Comparison of ENCODE assay signal across 8 cellular contexts in the genomic region with DNA sequence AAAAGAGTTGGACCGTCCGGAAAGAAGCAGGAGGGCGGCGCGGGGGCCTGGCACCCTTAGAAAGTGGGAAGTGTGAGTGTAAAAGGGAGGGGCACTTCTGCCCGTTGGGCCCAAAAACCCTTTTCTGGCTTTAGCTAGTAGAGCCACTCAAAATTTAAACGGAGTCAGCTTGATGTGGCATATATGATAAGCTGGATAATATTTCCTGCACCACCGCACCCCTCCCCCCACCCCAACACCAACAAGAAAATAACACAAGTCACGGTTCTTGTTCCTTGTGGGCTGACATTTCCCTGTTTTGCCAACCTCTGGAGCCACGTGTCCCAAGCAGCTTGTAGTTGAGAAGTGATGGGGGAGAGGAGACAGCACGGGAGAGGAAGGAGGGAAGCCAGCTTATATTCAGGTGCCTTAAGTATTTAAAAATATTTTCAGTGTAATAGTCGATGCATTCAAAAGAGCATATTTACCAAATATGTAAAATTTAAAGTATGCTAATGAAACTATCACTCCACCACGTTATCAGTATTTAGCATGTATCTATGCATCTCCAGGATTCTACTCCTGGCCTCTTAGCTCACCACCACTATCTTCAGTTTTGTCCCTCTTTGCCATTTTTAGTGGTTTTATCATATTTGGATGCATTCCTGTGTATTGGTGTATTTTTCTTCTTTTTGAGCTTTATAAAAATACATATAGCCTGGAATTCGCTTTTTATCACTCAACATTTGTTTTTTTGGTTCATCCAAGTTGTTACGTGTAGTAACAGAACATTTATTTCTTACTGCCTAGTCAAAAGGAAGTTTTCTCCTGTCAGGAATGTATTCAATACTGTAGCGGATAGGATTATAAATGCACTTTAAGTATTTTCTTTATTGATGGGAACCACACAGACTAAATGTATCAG. TPM values are rescaled to one million over a fixed set of nuclear protein-coding genes. Genes with fewer than 3 reads are reported as not detected.
DNase-seq lines count a peak whose midpoint lies in the region; ATAC-seq and TF ChIP-seq lines count a peak whose summit lies in the region.

No MANE protein-coding gene starts in this region.

- peaks cover 6% of the 10 kb centered on the region for H3K79me2 ChIP-seq in neural cell (replicated peaks; ENCODE audit: insufficient read depth, low read length)

- TF ChIP-seq EP300 in neural cell (conservative IDR thresholded peaks at IDR 0.05; ENCODE audit: poor library complexity, severe bottlenecking), result no peak

- H3K4me2 ChIP-seq in neural cell (ENCODE audit: low read length), result peak overlapping the region; percentile 59

- peak; percentile 37 for DNase-seq in stimulated activated CD4-positive, alpha-beta T cell treated with anti-CD3 and anti-CD28 coated beads, Interleukin-15, amount 100 ng/mL, for 24 hours
- no peak for DNase-seq in stimulated activated CD4-positive, alpha-beta T cell treated with anti-CD3 and anti-CD28 coated beads, Interleukin-4, amount 100 ng/mL, for 24 hours
- DNase-seq in NCI-H2081 (lab: John Stamatoyannopoulos, UW) (peak; percentile 47 to 77), fibroblast of the conjunctiva (ENCODE audit: low read depth) (peak; percentile 55), GM20000 (ENCODE audit: low spot score) (no peak)

- peak overlapping the region; percentile 94 for H3K4me3 ChIP-seq in neural cell (ENCODE audit: low read length)

- peak overlapping the region; percentile 97 for H3K27ac ChIP-seq in VCaP
- H3K27ac ChIP-seq in neural cell (ENCODE audit: low read length), result peak overlapping the region; percentile 61

- no peaks in the 10 kb centered on the region for H3K27me3 ChIP-seq in neural cell (ENCODE audit: insufficient read depth, low read depth, low read length)

- TF ChIP-seq CTCF in VCaP (conservative IDR thresholded peaks at IDR 0.05) (no peak), neural cell (IDR thresholded peaks at IDR 0.05; ENCODE audit: poor library complexity, severe bottlenecking) (no peak), GM20000 (IDR thresholded peaks at IDR 0.05; ENCODE audit: extremely low read depth, missing control alignments) (no peak)

- no peaks in the 10 kb centered on the region for H3K9me3 ChIP-seq in neural cell (ENCODE audit: low read length)

- ATAC-seq in HG02623 (IDR thresholded peaks at IDR 0.05; ENCODE audit: unreplicated experiment), result peak; percentile 10

- no peaks in the 10 kb centered on the region for H3K36me3 ChIP-seq in neural cell (ENCODE audit: insufficient read depth, low read length)

- peak overlapping the region; percentile 41 for H2AFZ ChIP-seq in neural cell (ENCODE audit: low read depth, low read length)

- peak overlapping the region; percentile 94 for H3K9ac ChIP-seq in neural cell (ENCODE audit: low read length)

- no peaks in the 10 kb centered on the region for H4K20me1 ChIP-seq in neural cell (ENCODE audit: insufficient read depth)

- no peaks in the 10 kb centered on the region for H3K9me2 ChIP-seq in neural cell (ENCODE audit: insufficient read depth, low read length)

- no peak for TF ChIP-seq RAD21 in neural cell (conservative IDR thresholded peaks at IDR 0.05)

- H3F3A ChIP-seq in neural cell (ENCODE audit: insufficient read depth, low read length, poor library complexity, severe bottlenecking), result no peaks in the 10 kb centered on the region

TF ChIP-seq in neural cell, 6 proteins besides CTCF, POLR2A, EP300 and RAD21:
- TF ChIP-seq MXI1 (conservative IDR thresholded peaks at IDR 0.05; ENCODE audit: poor library complexity, severe bottlenecking) (peak; percentile 65), POLR2AphosphoS5 (IDR thresholded peaks at IDR 0.05) (peak; percentile 22)
- TF ChIP-seq, protein P1, sequence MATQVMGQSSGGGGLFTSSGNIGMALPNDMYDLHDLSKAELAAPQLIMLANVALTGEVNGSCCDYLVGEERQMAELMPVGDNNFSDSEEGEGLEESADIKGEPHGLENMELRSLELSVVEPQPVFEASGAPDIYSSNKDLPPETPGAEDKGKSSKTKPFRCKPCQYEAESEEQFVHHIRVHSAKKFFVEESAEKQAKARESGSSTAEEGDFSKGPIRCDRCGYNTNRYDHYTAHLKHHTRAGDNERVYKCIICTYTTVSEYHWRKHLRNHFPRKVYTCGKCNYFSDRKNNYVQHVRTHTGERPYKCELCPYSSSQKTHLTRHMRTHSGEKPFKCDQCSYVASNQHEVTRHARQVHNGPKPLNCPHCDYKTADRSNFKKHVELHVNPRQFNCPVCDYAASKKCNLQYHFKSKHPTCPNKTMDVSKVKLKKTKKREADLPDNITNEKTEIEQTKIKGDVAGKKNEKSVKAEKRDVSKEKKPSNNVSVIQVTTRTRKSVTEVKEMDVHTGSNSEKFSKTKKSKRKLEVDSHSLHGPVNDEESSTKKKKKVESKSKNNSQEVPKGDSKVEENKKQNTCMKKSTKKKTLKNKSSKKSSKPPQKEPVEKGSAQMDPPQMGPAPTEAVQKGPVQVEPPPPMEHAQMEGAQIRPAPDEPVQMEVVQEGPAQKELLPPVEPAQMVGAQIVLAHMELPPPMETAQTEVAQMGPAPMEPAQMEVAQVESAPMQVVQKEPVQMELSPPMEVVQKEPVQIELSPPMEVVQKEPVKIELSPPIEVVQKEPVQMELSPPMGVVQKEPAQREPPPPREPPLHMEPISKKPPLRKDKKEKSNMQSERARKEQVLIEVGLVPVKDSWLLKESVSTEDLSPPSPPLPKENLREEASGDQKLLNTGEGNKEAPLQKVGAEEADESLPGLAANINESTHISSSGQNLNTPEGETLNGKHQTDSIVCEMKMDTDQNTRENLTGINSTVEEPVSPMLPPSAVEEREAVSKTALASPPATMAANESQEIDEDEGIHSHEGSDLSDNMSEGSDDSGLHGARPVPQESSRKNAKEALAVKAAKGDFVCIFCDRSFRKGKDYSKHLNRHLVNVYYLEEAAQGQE (IDR thresholded peaks at IDR 0.05; ENCODE audit: borderline replicate concordance), result no peak

RNA-seq across cellular contexts. Expression of a gene that starts 0.8 kb away (rescaled TPM):
- 21.0 and 24.5 TPM in 2 replicates for polyA plus RNA-seq in neural cell
- 20.5 and 30.7 TPM in 2 replicates for polyA minus RNA-seq in neural cell

RNA-seq across cellular contexts. Expression of a gene that starts 49.9 kb away (rescaled TPM):
- 0.46 and 0.69 TPM in 2 replicates for polyA plus RNA-seq in neural cell
- 1.5 and 2.2 TPM in 2 replicates for polyA minus RNA-seq in neural cell

Comparison
In these comparisons a context has a peak if more than half of its experiments do, and no peak if none do; other contexts are left out.
1. DNase-seq: peak in stimulated activated CD4-positive, alpha-beta T cell treated with anti-CD3 and anti-CD28 coated beads, Interleukin-15, amount 100 ng/mL, for 24 hours (single experiment), NCI-H2081 (2 of 2) and fibroblast of the conjunctiva (single experiment); none in stimulated activated CD4-positive, alpha-beta T cell treated with anti-CD3 and anti-CD28 coated beads, Interleukin-4, amount 100 ng/mL, for 24 hours (single experiment) and GM20000 (single experiment).